ENCODE assay signal across 26 cellular contexts in genomic region chr9:135321580-135321979, GRCh38.
"Had no signal": no experiment of that assay in that cellular context is flagged by ENCODE, and none has a peak within 500 bp of the region (broad histone marks: within the 10 kb centered on the region; RNA-seq: fewer than 3 reads in every experiment).

No MANE protein-coding gene starts in this region.

- H3K4me2 ChIP-seq: PC-9 had no signal

- H3K36me3 ChIP-seq: cardiac muscle cell had no signal

- H3K27me3 ChIP-seq: cardiac muscle cell had no signal

- ATAC-seq: Right ventricle myocardium inferior, T-cell had no signal

- H3K4me1 Mint-ChIP-seq: activated B cell treated with CpG ODN at 0.5 μM for 24 hours; activated CD4-positive, alpha-beta T cell treated with anti-CD3 and anti-CD28 coated beads, Interleukin-2, amount 10 ng/mL, durations not matched to agents 7 days and 5 days; T-cell had no signal

- H3K36me3 Mint-ChIP-seq: activated CD4-positive, alpha-beta memory T cell treated with anti-CD3 and anti-CD28 coated beads for 36 hours; activated naive CD8-positive, alpha-beta T cell; brain; T-cell had no signal

- H3K27ac ChIP-seq: cardiac muscle cell, PC-9, SK-N-MC had no signal

- H2AFZ ChIP-seq: PC-9 had no signal

- H3K9me3 Mint-ChIP-seq: activated B cell treated with CpG ODN at 0.5 μM for 24 hours; activated CD4-positive, alpha-beta memory T cell treated with anti-CD3 and anti-CD28 coated beads for 36 hours; activated CD4-positive, alpha-beta T cell treated with anti-CD3 and anti-CD28 coated beads, Interleukin-2, amount 10 ng/mL, durations not matched to agents 7 days and 5 days; activated naive CD4-positive, alpha-beta T cell treated with anti-CD3 and anti-CD28 coated beads for 36 hours; activated T-helper 1 cell treated with anti-CD3 and anti-CD28 coated beads, Interleukin-12 subunit alpha, Interleukin-12 subunit beta, Interleukin-2, Interleukin-4 antibody, amounts not matched to agents 30 ng/mL and 10 ng/mL and 1 ng/mL, durations not matched to agents 14 hours and 24 hours and 36 hours; T-cell had no signal

- FAIRE-seq: astrocyte, TTC549 had no signal

- H3K4me3 ChIP-seq: cardiac muscle cell, PC-9, SK-N-MC had no signal

- H3K4me3 Mint-ChIP-seq: activated B cell treated with CpG ODN at 0.5 μM for 24 hours; activated CD4-positive, alpha-beta memory T cell treated with anti-CD3 and anti-CD28 coated beads for 36 hours; activated CD4-positive, alpha-beta T cell treated with anti-CD3 and anti-CD28 coated beads, Interleukin-2, amount 10 ng/mL, durations not matched to agents 7 days and 5 days; activated naive CD4-positive, alpha-beta T cell treated with anti-CD3 and anti-CD28 coated beads for 36 hours; activated naive CD8-positive, alpha-beta T cell; activated T-helper 1 cell treated with anti-CD3 and anti-CD28 coated beads, Interleukin-12 subunit alpha, Interleukin-12 subunit beta, Interleukin-2, Interleukin-4 antibody, amounts not matched to agents 30 ng/mL and 10 ng/mL and 1 ng/mL, durations not matched to agents 14 hours and 24 hours and 36 hours; brain; T-cell had no signal

- DNase-seq: activated B cell treated with CpG ODN at 0.5 μM for 24 hours; activated CD4-positive, alpha-beta memory T cell treated with anti-CD3 and anti-CD28 coated beads for 36 hours; activated CD4-positive, alpha-beta T cell treated with anti-CD3 and anti-CD28 coated beads, Interleukin-2, amount 10 ng/mL, durations not matched to agents 7 days and 5 days; activated gamma-delta T cell; activated naive CD4-positive, alpha-beta T cell treated with anti-CD3 and anti-CD28 coated beads for 36 hours; amygdala; Kasumi-1; KBM-7; NCI-H1105 treated with DMSO at 0.1 percent for 48 hours; NCI-H1436 treated with DMSO at 0.1 percent for 48 hours; NCI-H187; NCI-H2081 treated with DMSO at 0.1 percent for 48 hours; NCI-H446; NCI-H524; PC-9; T-helper 2 cell; T1000 had no signal

- H3K27me3 Mint-ChIP-seq: activated B cell treated with CpG ODN at 0.5 μM for 24 hours had no signal

- H3K27ac Mint-ChIP-seq: activated B cell treated with CpG ODN at 0.5 μM for 24 hours; activated CD4-positive, alpha-beta memory T cell treated with anti-CD3 and anti-CD28 coated beads for 36 hours; activated CD4-positive, alpha-beta T cell treated with anti-CD3 and anti-CD28 coated beads, Interleukin-2, amount 10 ng/mL, durations not matched to agents 7 days and 5 days; activated naive CD4-positive, alpha-beta T cell treated with anti-CD3 and anti-CD28 coated beads for 36 hours; activated naive CD8-positive, alpha-beta T cell; activated T-helper 1 cell treated with anti-CD3 and anti-CD28 coated beads, Interleukin-12 subunit alpha, Interleukin-12 subunit beta, Interleukin-2, Interleukin-4 antibody, amounts not matched to agents 30 ng/mL and 10 ng/mL and 1 ng/mL, durations not matched to agents 14 hours and 24 hours and 36 hours; brain; T-cell had no signal
